11 cellular contexts compared by ENCODE assay signal in genomic region chr2:68423966-68424650, GRCh38. TPM values are rescaled to one million over a fixed set of nuclear protein-coding genes. Genes with fewer than 3 reads are reported as not detected.
A peak's percentile ranks its signal among the peaks of the same experiment; 100 is the strongest.
DNase-seq lines count a peak whose midpoint lies in the region; ATAC-seq, FAIRE-seq and TF ChIP-seq lines count a peak whose summit lies in the region.
"Had no signal": no experiment of that assay in that cellular context is flagged by ENCODE, and none has a peak within 500 bp of the region (broad histone marks: within the 10 kb centered on the region; RNA-seq: fewer than 3 reads in every experiment).

No MANE protein-coding gene starts in this region.

- no peak for FAIRE-seq in HTR-8/SVneo (lab: Jason Lieb, UNC)

- H3K27me3 Mint-ChIP-seq in natural killer cell (ENCODE audit: low read depth in 2 of 2) (no peaks in the 10 kb centered on the region), osteocyte (ENCODE audit: unreplicated experiment) (peaks cover 13% of the 10 kb centered on the region)

- ATAC-seq in GM18907 (IDR thresholded peaks at IDR 0.05; ENCODE audit: unreplicated experiment), result peak; percentile 85
- ATAC-seq in HG02759 (IDR thresholded peaks at IDR 0.05; ENCODE audit: unreplicated experiment), result peak; percentile 80
- peak; percentile 76 to 84 (median 82) for ATAC-seq in natural killer cell
- no peak for ATAC-seq in esophagus mucosa

- H3K27me3 ChIP-seq in MM.1S (replicated peaks; ENCODE audit: insufficient read depth, low read length), result no peaks in the 10 kb centered on the region
- H3K27me3 ChIP-seq: colonic mucosa had no signal

- H3K36me3 Mint-ChIP-seq in natural killer cell, result no peaks in the 10 kb centered on the region
- H3K36me3 Mint-ChIP-seq in osteocyte (ENCODE audit: unreplicated experiment), result no peaks in the 10 kb centered on the region

- TF ChIP-seq CTCF in MM.1S (IDR thresholded peaks at IDR 0.05; ENCODE audit: low read length) (no peak), natural killer cell (IDR thresholded peaks at IDR 0.05) (no peak), osteocyte (IDR thresholded peaks at IDR 0.05) (no peak)

- H2AFZ ChIP-seq in MM.1S (ENCODE audit: low read length), result 0 out of 2 replicates have a peak overlapping the region, but pooled peaks have one; percentile 11

- no peak overlapping the region for H3K4me3 ChIP-seq in MM.1S (ENCODE audit: low read length)
- H3K4me3 ChIP-seq: colonic mucosa had no signal

- peaks cover 26% of the 10 kb centered on the region for H3F3A ChIP-seq in MM.1S (ENCODE audit: insufficient read depth, low read length)

- H3K9me3 ChIP-seq in MM.1S (replicated peaks; ENCODE audit: insufficient read depth, low read length), result no peaks in the 10 kb centered on the region
- H3K9me3 ChIP-seq: colonic mucosa had no signal

- H4K20me1 ChIP-seq in MM.1S (ENCODE audit: insufficient read depth, low read length), result no peaks in the 10 kb centered on the region

- H3K4me3 Mint-ChIP-seq in natural killer cell, result no peak overlapping the region
- no peak overlapping the region for H3K4me3 Mint-ChIP-seq in osteocyte (ENCODE audit: unreplicated experiment)
- H3K4me3 Mint-ChIP-seq: H9 had no signal

- intact Hi-C loops in natural killer cell (cut with micrococcal nuclease), result loop anchor here (1.0 to 2.0 kb wide), 4 partner anchors 13 to 62 kb away; no protein-coding TSS in a partner anchor

- H3K27ac ChIP-seq in MM.1S (ENCODE audit: low read length), result peak overlapping the region; percentile 48; the same call in 1 of the 2 replicates
- H3K27ac ChIP-seq in substantia nigra (ENCODE audit: low read depth, low read length, poor library complexity, severe bottlenecking), result no peak overlapping the region
- H3K27ac ChIP-seq: colonic mucosa had no signal

- no peaks in the 10 kb centered on the region for H3K9me2 ChIP-seq in MM.1S (replicated peaks; ENCODE audit: insufficient read depth, low read length)

- peak overlapping the region; percentile 65 for H3K4me2 ChIP-seq in MM.1S (ENCODE audit: low read depth, low read length)

- peaks cover 66% of the 10 kb centered on the region for H3K4me1 ChIP-seq in MM.1S (ENCODE audit: low read length)
- H3K4me1 ChIP-seq: colonic mucosa had no signal

- peaks cover 41 to 49% of the 10 kb centered on the region in 2 donors for H3K4me1 Mint-ChIP-seq in natural killer cell
- peaks cover 2% of the 10 kb centered on the region for H3K4me1 Mint-ChIP-seq in osteocyte (ENCODE audit: unreplicated experiment)

- no peaks in the 10 kb centered on the region for H3K36me3 ChIP-seq in MM.1S (replicated peaks; ENCODE audit: insufficient read depth, low read length)
- H3K36me3 ChIP-seq: colonic mucosa had no signal

- peak; percentile 60 for DNase-seq in MM.1S
- DNase-seq in natural killer cell, result no peak
- no peak for DNase-seq in substantia nigra (lab: John Stamatoyannopoulos, UW)
- no peak for DNase-seq in HTR-8/SVneo (ENCODE audit: insufficient read length, low spot score)
- DNase-seq in osteocyte (ENCODE audit: extremely low spot score, unreplicated experiment), result no peak
- DNase-seq: colonic mucosa, H9, mammary epithelial cell had no signal

- H3K79me2 ChIP-seq in MM.1S (ENCODE audit: low read length), result no peaks in the 10 kb centered on the region

- 0 out of 2 replicates have a peak overlapping the region, but pooled peaks have one; percentile 5 for H3K9ac ChIP-seq in MM.1S (ENCODE audit: low read length)

- H3K9me3 Mint-ChIP-seq in natural killer cell (no peaks in the 10 kb centered on the region), osteocyte (ENCODE audit: unreplicated experiment) (no peaks in the 10 kb centered on the region)
- H3K9me3 Mint-ChIP-seq: H9 had no signal

- H3K27ac Mint-ChIP-seq in natural killer cell (no peak overlapping the region), osteocyte (ENCODE audit: unreplicated experiment) (no peak overlapping the region)
- H3K27ac Mint-ChIP-seq: H9 had no signal

RNA-seq across cellular contexts. Expression of gene FBXO48, which starts 43.0 kb away (rescaled TPM):
- total RNA-seq in natural killer cell (1 to 10 TPM in 2 of 3 donors, under 1 TPM in 1; 0.96 to 1.3 (median 1.1) TPM), osteocyte (0.81 and 1.0 TPM in 2 replicates), esophagus mucosa (1.00 TPM)

RNA-seq across cellular contexts. Expression of gene APLF, which starts 43.3 kb away (rescaled TPM):
- total RNA-seq in natural killer cell, result 1 to 10 TPM; 2.2 to 4.3 (median 3.8) TPM
- total RNA-seq in osteocyte, result 5.8 and 6.4 TPM in 2 replicates
- total RNA-seq in esophagus mucosa, result 4.2 TPM

RNA-seq across cellular contexts. Expression of gene PLEK, which starts 59.0 kb away (rescaled TPM):
- 100 to 1,000 TPM; 307 to 368 (median 333) TPM for total RNA-seq in natural killer cell
- total RNA-seq in osteocyte, result 0.19 TPM in 1 of 2 replicates, not detected in the other
- 1.00 TPM for total RNA-seq in esophagus mucosa
- total RNA-seq: H9 had no signal

Comparison
In these comparisons a context has a peak if more than half of its experiments do, and no peak if none do; other contexts are left out.
1. RNA of gene PLEK, which starts 59.0 kb away (total RNA-seq): 307 to 368 TPM in natural killer cell; 1.00 TPM in esophagus mucosa (single experiment) and 0.19 TPM in osteocyte; every median in the first group is over 100 times any median in the second.